ENCODE assay signal across 1 cellular context in the genomic region with DNA sequence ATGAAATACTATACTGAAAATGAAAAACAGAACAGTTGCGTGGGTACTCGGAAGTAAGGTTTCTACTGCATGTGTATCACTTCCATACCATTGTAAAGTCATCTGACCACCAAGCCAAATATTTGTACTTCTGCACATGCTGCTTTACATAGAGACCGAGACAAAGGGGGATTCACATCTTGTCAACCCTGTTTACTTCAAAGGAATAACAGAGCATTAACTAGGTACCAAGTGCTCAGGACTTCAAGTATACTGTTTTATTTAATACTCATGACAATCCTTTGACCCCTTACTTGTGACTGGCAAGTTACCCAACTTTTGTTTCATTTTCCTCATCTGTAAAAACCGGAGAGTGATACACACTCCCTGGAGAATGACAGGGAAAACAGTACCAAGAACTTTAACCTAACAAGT.
TF ChIP-seq lines count a peak whose summit lies in the region.

No MANE protein-coding gene starts in this region.

TF ChIP-seq in GM12878, 131 proteins besides CTCF, POLR2A, EP300 and RAD21 (continued from another document):
- TF ChIP-seq, protein P1, sequence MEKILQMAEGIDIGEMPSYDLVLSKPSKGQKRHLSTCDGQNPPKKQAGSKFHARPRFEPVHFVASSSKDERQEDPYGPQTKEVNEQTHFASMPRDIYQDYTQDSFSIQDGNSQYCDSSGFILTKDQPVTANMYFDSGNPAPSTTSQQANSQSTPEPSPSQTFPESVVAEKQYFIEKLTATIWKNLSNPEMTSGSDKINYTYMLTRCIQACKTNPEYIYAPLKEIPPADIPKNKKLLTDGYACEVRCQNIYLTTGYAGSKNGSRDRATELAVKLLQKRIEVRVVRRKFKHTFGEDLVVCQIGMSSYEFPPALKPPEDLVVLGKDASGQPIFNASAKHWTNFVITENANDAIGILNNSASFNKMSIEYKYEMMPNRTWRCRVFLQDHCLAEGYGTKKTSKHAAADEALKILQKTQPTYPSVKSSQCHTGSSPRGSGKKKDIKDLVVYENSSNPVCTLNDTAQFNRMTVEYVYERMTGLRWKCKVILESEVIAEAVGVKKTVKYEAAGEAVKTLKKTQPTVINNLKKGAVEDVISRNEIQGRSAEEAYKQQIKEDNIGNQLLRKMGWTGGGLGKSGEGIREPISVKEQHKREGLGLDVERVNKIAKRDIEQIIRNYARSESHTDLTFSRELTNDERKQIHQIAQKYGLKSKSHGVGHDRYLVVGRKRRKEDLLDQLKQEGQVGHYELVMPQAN (conservative IDR thresholded peaks at IDR 0.05): 0 out of 2 replicates have a peak, but pooled peaks have one; percentile 36
- TF ChIP-seq, protein P2, sequence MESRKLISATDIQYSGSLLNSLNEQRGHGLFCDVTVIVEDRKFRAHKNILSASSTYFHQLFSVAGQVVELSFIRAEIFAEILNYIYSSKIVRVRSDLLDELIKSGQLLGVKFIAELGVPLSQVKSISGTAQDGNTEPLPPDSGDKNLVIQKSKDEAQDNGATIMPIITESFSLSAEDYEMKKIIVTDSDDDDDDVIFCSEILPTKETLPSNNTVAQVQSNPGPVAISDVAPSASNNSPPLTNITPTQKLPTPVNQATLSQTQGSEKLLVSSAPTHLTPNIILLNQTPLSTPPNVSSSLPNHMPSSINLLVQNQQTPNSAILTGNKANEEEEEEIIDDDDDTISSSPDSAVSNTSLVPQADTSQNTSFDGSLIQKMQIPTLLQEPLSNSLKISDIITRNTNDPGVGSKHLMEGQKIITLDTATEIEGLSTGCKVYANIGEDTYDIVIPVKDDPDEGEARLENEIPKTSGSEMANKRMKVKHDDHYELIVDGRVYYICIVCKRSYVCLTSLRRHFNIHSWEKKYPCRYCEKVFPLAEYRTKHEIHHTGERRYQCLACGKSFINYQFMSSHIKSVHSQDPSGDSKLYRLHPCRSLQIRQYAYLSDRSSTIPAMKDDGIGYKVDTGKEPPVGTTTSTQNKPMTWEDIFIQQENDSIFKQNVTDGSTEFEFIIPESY (IDR thresholded peaks at IDR 0.05): no peak
- TF ChIP-seq BHLHE40 (IDR thresholded peaks at IDR 0.05; ENCODE audit: borderline replicate concordance in 1 of 2, low read depth in 2 of 2, low read length in 1 of 2) (peak; percentile 88), ZNF384 (IDR thresholded peaks at IDR 0.05; ENCODE audit: borderline replicate concordance, low read depth, low read length) (no peak), IKZF1 (conservative IDR thresholded peaks at IDR 0.05) (peak; percentile 28; the same call in 1 of the 2 replicates), STAT3 (IDR thresholded peaks at IDR 0.05; ENCODE audit: low read depth, low read length) (no peak), NFXL1 (IDR thresholded peaks at IDR 0.05; ENCODE audit: borderline replicate concordance) (no peak)
- TF ChIP-seq, protein P3, sequence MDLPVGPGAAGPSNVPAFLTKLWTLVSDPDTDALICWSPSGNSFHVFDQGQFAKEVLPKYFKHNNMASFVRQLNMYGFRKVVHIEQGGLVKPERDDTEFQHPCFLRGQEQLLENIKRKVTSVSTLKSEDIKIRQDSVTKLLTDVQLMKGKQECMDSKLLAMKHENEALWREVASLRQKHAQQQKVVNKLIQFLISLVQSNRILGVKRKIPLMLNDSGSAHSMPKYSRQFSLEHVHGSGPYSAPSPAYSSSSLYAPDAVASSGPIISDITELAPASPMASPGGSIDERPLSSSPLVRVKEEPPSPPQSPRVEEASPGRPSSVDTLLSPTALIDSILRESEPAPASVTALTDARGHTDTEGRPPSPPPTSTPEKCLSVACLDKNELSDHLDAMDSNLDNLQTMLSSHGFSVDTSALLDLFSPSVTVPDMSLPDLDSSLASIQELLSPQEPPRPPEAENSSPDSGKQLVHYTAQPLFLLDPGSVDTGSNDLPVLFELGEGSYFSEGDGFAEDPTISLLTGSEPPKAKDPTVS (IDR thresholded peaks at IDR 0.05; ENCODE audit: low read depth, low read length): no peak
